ENCODE assay signal across 7 cellular contexts in genomic region chr6:163438940-163439335, GRCh38. TPM values are rescaled to one million over a fixed set of nuclear protein-coding genes. Genes with fewer than 3 reads are reported as not detected.
A peak's percentile ranks its signal among the peaks of the same experiment; 100 is the strongest.
DNase-seq lines count a peak whose midpoint lies in the region; ATAC-seq lines count a peak whose summit lies in the region.

No MANE protein-coding gene starts in this region.

- DNase-seq in G401 (ENCODE audit: low spot score) (peak; percentile 30), myocyte (ENCODE audit: low read depth) (peak; percentile 35), NCI-H1694 (lab: John Stamatoyannopoulos, UW) (no peak), cerebellar cortex (ENCODE audit: low spot score) (no peak)
- DNase-seq in activated T-cell treated with anti-CD3 and anti-CD28 coated beads, Interleukin-2, amount 50 U/mL, for 4 hours: peak; percentile 24

- H3K4me3 Mint-ChIP-seq in activated T-cell treated with anti-CD3 and anti-CD28 coated beads, Interleukin-2, amount 50 U/mL, for 4 hours: no peak overlapping the region

- ATAC-seq in HG02763 (IDR thresholded peaks at IDR 0.05; ENCODE audit: unreplicated experiment) (peak; percentile 65), GM18520 (IDR thresholded peaks at IDR 0.05; ENCODE audit: unreplicated experiment) (no peak)
- no peak for ATAC-seq in activated T-cell treated with anti-CD3 and anti-CD28 coated beads, Interleukin-2, amount 50 U/mL, for 4 hours

- no peaks in the 10 kb centered on the region for H3K9me3 Mint-ChIP-seq in activated T-cell treated with anti-CD3 and anti-CD28 coated beads, Interleukin-2, amount 50 U/mL, for 4 hours

- peaks cover 3% of the 10 kb centered on the region for H3K36me3 Mint-ChIP-seq in activated T-cell treated with anti-CD3 and anti-CD28 coated beads, Interleukin-2, amount 50 U/mL, for 4 hours (ENCODE audit: insufficient read depth)

- in situ Hi-C loops in G401 (cut with HindIII; ENCODE audit: low sequenced_read_pairs): no loop called here

- H3K4me1 Mint-ChIP-seq in activated T-cell treated with anti-CD3 and anti-CD28 coated beads, Interleukin-2, amount 50 U/mL, for 4 hours (ENCODE audit: low read depth): peaks cover 53% of the 10 kb centered on the region

- no peaks in the 10 kb centered on the region for H3K27me3 Mint-ChIP-seq in activated T-cell treated with anti-CD3 and anti-CD28 coated beads, Interleukin-2, amount 50 U/mL, for 4 hours (ENCODE audit: low read depth)

RNA-seq across cellular contexts. Expression of gene QKI, which starts 24.4 kb away (rescaled TPM):
- total RNA-seq in G401 (2014; rRNA removed; shearing (Covaris generic)): 107 and 133 TPM in 2 replicates
- 10 to 100 TPM; 58.6 to 65.4 (median 61.2) TPM for total RNA-seq in activated T-cell treated with anti-CD3 and anti-CD28 coated beads, Interleukin-2, amount 50 U/mL, for 4 hours
- 289 and 423 TPM in 2 replicates for total RNA-seq in myocyte
- polyA plus RNA-seq in myocyte (2012): 102 TPM

Comparison
In these comparisons a context has a peak if more than half of its experiments do, and no peak if none do; other contexts are left out.
1. DNase-seq: peak in G401 (single experiment), activated T-cell treated with anti-CD3 and anti-CD28 coated beads, Interleukin-2, amount 50 U/mL, for 4 hours (single experiment) and myocyte (single experiment); none in NCI-H1694 (single experiment) and cerebellar cortex (single experiment).